Comparison of ENCODE assay signal across 8 cellular contexts in the genomic region with DNA sequence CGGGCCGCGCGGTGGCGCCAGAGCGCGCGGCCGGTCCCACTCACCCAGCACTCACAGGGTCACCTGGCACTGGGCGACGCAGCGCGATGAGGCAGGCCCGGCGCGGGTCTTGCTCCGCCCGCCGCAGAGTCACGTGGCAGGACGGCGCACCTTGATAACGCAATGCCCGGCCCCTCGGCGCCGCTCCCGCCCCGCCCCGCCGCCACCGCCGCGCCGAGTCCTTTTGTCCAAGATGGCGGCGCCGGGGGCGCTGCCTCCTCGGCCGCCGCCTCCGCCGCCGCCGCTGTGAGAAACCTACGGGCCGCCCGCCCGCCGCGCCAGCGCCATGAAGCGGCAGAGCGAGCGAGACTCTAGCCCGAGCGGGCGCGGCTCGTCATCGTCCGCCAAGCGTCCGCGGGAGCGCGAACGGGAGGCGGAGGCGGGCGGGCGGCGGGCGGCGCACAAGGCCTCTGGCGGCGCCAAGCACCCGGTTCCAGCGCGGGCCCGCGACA. TPM values are rescaled to one million over a fixed set of nuclear protein-coding genes. Genes with fewer than 3 reads are reported as not detected.
DNase-seq lines count a peak whose midpoint lies in the region; ATAC-seq and TF ChIP-seq lines count a peak whose summit lies in the region.

A gene with protein sequence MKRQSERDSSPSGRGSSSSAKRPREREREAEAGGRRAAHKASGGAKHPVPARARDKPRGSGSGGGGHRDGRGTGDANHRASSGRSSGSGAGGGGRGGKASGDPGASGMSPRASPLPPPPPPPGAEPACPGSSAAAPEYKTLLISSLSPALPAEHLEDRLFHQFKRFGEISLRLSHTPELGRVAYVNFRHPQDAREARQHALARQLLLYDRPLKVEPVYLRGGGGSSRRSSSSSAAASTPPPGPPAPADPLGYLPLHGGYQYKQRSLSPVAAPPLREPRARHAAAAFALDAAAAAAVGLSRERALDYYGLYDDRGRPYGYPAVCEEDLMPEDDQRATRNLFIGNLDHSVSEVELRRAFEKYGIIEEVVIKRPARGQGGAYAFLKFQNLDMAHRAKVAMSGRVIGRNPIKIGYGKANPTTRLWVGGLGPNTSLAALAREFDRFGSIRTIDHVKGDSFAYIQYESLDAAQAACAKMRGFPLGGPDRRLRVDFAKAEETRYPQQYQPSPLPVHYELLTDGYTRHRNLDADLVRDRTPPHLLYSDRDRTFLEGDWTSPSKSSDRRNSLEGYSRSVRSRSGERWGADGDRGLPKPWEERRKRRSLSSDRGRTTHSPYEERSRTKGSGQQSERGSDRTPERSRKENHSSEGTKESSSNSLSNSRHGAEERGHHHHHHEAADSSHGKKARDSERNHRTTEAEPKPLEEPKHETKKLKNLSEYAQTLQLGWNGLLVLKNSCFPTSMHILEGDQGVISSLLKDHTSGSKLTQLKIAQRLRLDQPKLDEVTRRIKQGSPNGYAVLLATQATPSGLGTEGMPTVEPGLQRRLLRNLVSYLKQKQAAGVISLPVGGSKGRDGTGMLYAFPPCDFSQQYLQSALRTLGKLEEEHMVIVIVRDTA (plus strand): TSS at position 211 of the 491 bp plus-strand sequence. CDS start 115 bp downstream, at position 326.

- no peaks in the 10 kb centered on the region for H3K9me2 ChIP-seq in GM23338 (ENCODE audit: insufficient read depth)

- peak within 1 kb of the TSS; percentile 91 for H3K4me2 ChIP-seq in GM23338

- peaks cover 66% of the 10 kb centered on the region for H3K79me2 ChIP-seq in GM23338 (replicated peaks; ENCODE audit: insufficient read depth)

- H3K4me3 Mint-ChIP-seq in GM23338 (peak within 1 kb of the TSS; percentile 85), nephron (peak within 1 kb of the TSS; percentile 85 to 87 (median 85))
- peak within 1 kb of the TSS; percentile 82 to 86 for H3K4me3 Mint-ChIP-seq in stimulated activated naive CD8-positive, alpha-beta T cell treated with anti-CD3 and anti-CD28 coated beads, Interleukin-15, amount 100 ng/mL, for 72 hours

- H3F3A ChIP-seq in GM23338 (replicated peaks; ENCODE audit: low read depth), result peaks cover 43% of the 10 kb centered on the region

- peak within 1 kb of the TSS; percentile 96 for H3K27ac Mint-ChIP-seq in GM23338
- peak within 1 kb of the TSS in 2 of 3 experiments; percentile 72 to 79 for H3K27ac Mint-ChIP-seq in nephron
- H3K27ac Mint-ChIP-seq in stimulated activated naive CD8-positive, alpha-beta T cell treated with anti-CD3 and anti-CD28 coated beads, Interleukin-15, amount 100 ng/mL, for 72 hours, result peak within 1 kb of the TSS; percentile 96 to 97

- H3K27ac ChIP-seq in GM23338 (ENCODE audit: low read depth) (peak within 1 kb of the TSS; percentile 95), RWPE2 (ENCODE audit: poor library complexity, severe bottlenecking) (peak within 1 kb of the TSS; percentile 63)

- peaks cover 86% of the 10 kb centered on the region for H3K36me3 Mint-ChIP-seq in GM23338 (ENCODE audit: low read depth)
- H3K36me3 Mint-ChIP-seq in nephron (ENCODE audit: low read depth), result peaks cover 60% of the 10 kb centered on the region

- H3K27me3 Mint-ChIP-seq in GM23338 (ENCODE audit: insufficient read depth, low read depth, poor library complexity) (peaks cover 20% of the 10 kb centered on the region), nephron (ENCODE audit: low read depth) (no peaks in the 10 kb centered on the region)
- no peaks in the 10 kb centered on the region for H3K27me3 Mint-ChIP-seq in stimulated activated naive CD8-positive, alpha-beta T cell treated with anti-CD3 and anti-CD28 coated beads, Interleukin-15, amount 100 ng/mL, for 72 hours

- TF ChIP-seq CTCF in GM23338 (conservative IDR thresholded peaks at IDR 0.05; ENCODE audit: low read depth in 2 of 2) (peak; percentile 59 to 94), LNCAP (IDR thresholded peaks at IDR 0.05) (peak; percentile 91; the same call in 1 of the 2 replicates), RWPE2 (IDR thresholded peaks at IDR 0.05; ENCODE audit: poor library complexity, severe bottlenecking) (peak; percentile 89), fibroblast of pulmonary artery (IDR thresholded peaks at IDR 0.05; ENCODE audit: low read length, missing control alignments) (peak; percentile 69), nephron (IDR thresholded peaks at IDR 0.05; ENCODE audit: unreplicated experiment in 3 of 3) (peak in 1 of 3 experiments; percentile 93)

- H2AFZ ChIP-seq in GM23338, result no peak within 1 kb of the TSS

- H3K9me3 Mint-ChIP-seq in GM23338, result peaks cover 20% of the 10 kb centered on the region; the same call in 2 of the 3 replicates
- no peaks in the 10 kb centered on the region for H3K9me3 Mint-ChIP-seq in nephron
- H3K9me3 Mint-ChIP-seq in stimulated activated naive CD8-positive, alpha-beta T cell treated with anti-CD3 and anti-CD28 coated beads, Interleukin-15, amount 100 ng/mL, for 72 hours, result no peaks in the 10 kb centered on the region

- H3K9me3 ChIP-seq in RWPE2 (ENCODE audit: severe bottlenecking), result no peaks in the 10 kb centered on the region

- peaks cover 48% of the 10 kb centered on the region for H3K4me1 Mint-ChIP-seq in GM23338
- H3K4me1 Mint-ChIP-seq in nephron, result peaks cover 55% of the 10 kb centered on the region
- H3K4me1 Mint-ChIP-seq in stimulated activated naive CD8-positive, alpha-beta T cell treated with anti-CD3 and anti-CD28 coated beads, Interleukin-15, amount 100 ng/mL, for 72 hours, result peaks cover 83% of the 10 kb centered on the region

- H3K36me3 ChIP-seq in GM23338 (ENCODE audit: insufficient read depth) (peaks cover 33% of the 10 kb centered on the region), RWPE2 (ENCODE audit: low read depth) (peaks cover 82% of the 10 kb centered on the region)

- H4K20me1 ChIP-seq in GM23338 (replicated peaks; ENCODE audit: insufficient read depth), result peaks cover 50% of the 10 kb centered on the region

- H3K4me3 ChIP-seq in GM23338 (peak within 1 kb of the TSS; percentile 82), RWPE2 (ENCODE audit: severe bottlenecking) (peak within 1 kb of the TSS; percentile 71), fibroblast of pulmonary artery (replicated peaks; ENCODE audit: low read depth, low read length) (peak within 1 kb of the TSS; percentile 63)

- ATAC-seq in GM23338 (peak; percentile 86; the same call in 2 of the 3 replicates), RWPE2 (ENCODE audit: low read depth) (peak; percentile 83)
- peak; percentile 95 for ATAC-seq in stimulated activated naive CD8-positive, alpha-beta T cell treated with anti-CD3 and anti-CD28 coated beads, Interleukin-15, amount 100 ng/mL, for 72 hours

- no peaks in the 10 kb centered on the region for H3K27me3 ChIP-seq in GM23338 (ENCODE audit: insufficient read depth)
- no peaks in the 10 kb centered on the region for H3K27me3 ChIP-seq in RWPE2 (ENCODE audit: insufficient read depth, poor library complexity, severe bottlenecking)

- peaks cover 27% of the 10 kb centered on the region for H3K4me1 ChIP-seq in GM23338 (ENCODE audit: insufficient read depth)
- peaks cover 4% of the 10 kb centered on the region for H3K4me1 ChIP-seq in RWPE2 (ENCODE audit: insufficient read depth, poor library complexity, severe bottlenecking)

- DNase-seq in EH (ENCODE audit: low read depth), result peak; percentile 96
- no peak for DNase-seq in GM23338 (ENCODE audit: low spot score)
- DNase-seq in RWPE2 (ENCODE audit: low spot score), result peak; percentile 97
- DNase-seq in activated T-helper 9 cell treated with anti-CD3 and anti-CD28 coated beads, Interleukin-2, amount 50 U/mL, for 16 hours (ENCODE audit: low read depth), result peak; percentile 98
- peak; percentile 97 for DNase-seq in fibroblast of pulmonary artery (ENCODE audit: low read depth)
- peak; percentile 97 to 98 for DNase-seq in stimulated activated naive CD8-positive, alpha-beta T cell treated with anti-CD3 and anti-CD28 coated beads, Interleukin-15, amount 100 ng/mL, for 72 hours

RNA-seq across cellular contexts. Expression of the gene that starts here (rescaled TPM):
- 51.7 and 57.9 TPM in 2 replicates for total RNA-seq in GM23338 (2014; rRNA removed; shearing (Covaris generic))
- polyA plus RNA-seq in GM23338 (2016; fragmentation: Nextera tagmentation; extraction: Ambion mirVana), result 15.9 and 16.3 TPM in 2 replicates
